ENCODE assay signal across 12 cellular contexts in genomic region chr11:123129920-123130319, GRCh38.
DNase-seq lines count a peak whose midpoint lies in the region; TF ChIP-seq lines count a peak whose summit lies in the region.
"Had no signal": no experiment of that assay in that cellular context is flagged by ENCODE, and none has a peak within 500 bp of the region (broad histone marks: within the 10 kb centered on the region; RNA-seq: fewer than 3 reads in every experiment).

No MANE protein-coding gene starts in this region.

- H3K4me3 ChIP-seq in BJ (ENCODE audit: low read depth, low read length): no peak overlapping the region
- H3K4me3 ChIP-seq in osteoblast (ENCODE audit: insufficient read depth, low read length): no peak overlapping the region
- no peak overlapping the region for H3K4me3 ChIP-seq in vagina

- no peak for TF ChIP-seq CTCF in BJ (IDR thresholded peaks at IDR 0.05; ENCODE audit: insufficient read depth, low read depth, low read length)
- TF ChIP-seq CTCF in RWPE1 (conservative IDR thresholded peaks at IDR 0.05; ENCODE audit: low read depth): no peak
- no peak for TF ChIP-seq CTCF in osteoblast (IDR thresholded peaks at IDR 0.05; ENCODE audit: extremely low read depth, low read depth, low read length)
- TF ChIP-seq CTCF in GM10266 (IDR thresholded peaks at IDR 0.05; ENCODE audit: control insufficient read depth, insufficient read depth, low read depth, missing control alignments): no peak
- no peak for TF ChIP-seq CTCF in vagina (IDR thresholded peaks at IDR 0.05)

- H3K27me3 ChIP-seq in BJ (ENCODE audit: control insufficient read depth, insufficient read depth, low read length) (no peaks in the 10 kb centered on the region), osteoblast (ENCODE audit: insufficient read depth, low read length) (no peaks in the 10 kb centered on the region), vagina (no peaks in the 10 kb centered on the region)

- no peak overlapping the region for H2AFZ ChIP-seq in osteoblast (ENCODE audit: low read length)

- DNase-seq in BJ (ENCODE audit: low read depth): peak; percentile 66
- no peak for DNase-seq in RWPE1 (ENCODE audit: low spot score)
- peak; percentile 33 for DNase-seq in fibroblast of gingiva (ENCODE audit: low read depth)
- DNase-seq in osteoblast (ENCODE audit: insufficient read length, low spot score, missing footprints): peak; percentile 81
- DNase-seq in putamen (ENCODE audit: low spot score): no peak
- DNase-seq in SKM-1 treated with dmso at 0.1 percent for 144 hours (lab: John Stamatoyannopoulos, UW; ENCODE audit: unreplicated experiment): no peak
- no peak for DNase-seq in GM10266 (ENCODE audit: extremely low spot score)
- DNase-seq in vagina (ENCODE audit: extremely low spot score in 2 of 2): no peak
- DNase-seq: activated gamma-delta T cell; CD4-positive, CD25-positive, alpha-beta regulatory T cell; naive thymus-derived CD4-positive, alpha-beta T cell; Right ventricle myocardium superior had no signal

- POLR2A ChIA-PET in BJ (lab: Charles Lee) (interaction anchor here (0.7 kb wide), 1 partner anchor 68 kb away, joined by 5 read pairs; the partner anchor contains the start of gene HSPA8), RWPE1 (lab: Yijun Ruan, JAX; ENCODE audit: low non-redundant PET) (no interaction called here)

- peak overlapping the region; percentile 56 for H3K4me2 ChIP-seq in osteoblast (ENCODE audit: insufficient read depth, low read length)

- no peaks in the 10 kb centered on the region for H4K20me1 ChIP-seq in osteoblast (ENCODE audit: insufficient read depth, low read length)

- intact Hi-C loops in vagina (cut with DNase I): no loop called here

- CTCF ChIA-PET in BJ (lab: Yijun Ruan, JAX) (interaction anchor here (0.9 kb wide), 1 partner anchor 18 kb away, joined by 3 read pairs; no protein-coding TSS in a partner anchor), RWPE1 (lab: Yijun Ruan, JAX) (interaction anchor here (0.5 kb wide), 1 partner anchor 27 kb away, joined by 3 read pairs; no protein-coding TSS in a partner anchor)

- H3K9me3 ChIP-seq in osteoblast (ENCODE audit: low read depth, low read length): no peaks in the 10 kb centered on the region
- no peaks in the 10 kb centered on the region for H3K9me3 ChIP-seq in vagina

- peaks cover 59% of the 10 kb centered on the region for H3K4me1 ChIP-seq in osteoblast (ENCODE audit: insufficient read depth, low read length)
- peaks cover 5% of the 10 kb centered on the region for H3K4me1 ChIP-seq in vagina

- H3K36me3 ChIP-seq in BJ (ENCODE audit: control insufficient read depth, insufficient read depth, low read length): no peaks in the 10 kb centered on the region
- H3K36me3 ChIP-seq in osteoblast (ENCODE audit: insufficient read depth, low read length): peaks cover 8% of the 10 kb centered on the region
- H3K36me3 ChIP-seq in vagina: no peaks in the 10 kb centered on the region

- no peak for TF ChIP-seq POLR2A in vagina (IDR thresholded peaks at IDR 0.05)

- H3K79me2 ChIP-seq in osteoblast (ENCODE audit: insufficient read depth, low read length): peaks cover 56% of the 10 kb centered on the region

- H3K27ac ChIP-seq in RWPE1 (peak overlapping the region; percentile 47), osteoblast (ENCODE audit: low read depth, low read length) (peak overlapping the region; percentile 92), vagina (no peak overlapping the region)

Comparison
In these comparisons a context has a peak if more than half of its experiments do, and no peak if none do; other contexts are left out.
1. DNase-seq: peak in BJ (single experiment), fibroblast of gingiva (single experiment) and osteoblast (single experiment); none in RWPE1 (single experiment), putamen (single experiment), SKM-1 treated with dmso at 0.1 percent for 144 hours (single experiment), GM10266 (single experiment) and vagina (0 of 2).